16 cellular contexts compared by ENCODE assay signal in genomic region chr2:48993576-48993975, GRCh38.
DNase-seq lines count a peak whose midpoint lies in the region; ATAC-seq and TF ChIP-seq lines count a peak whose summit lies in the region.
"Had no signal": no experiment of that assay in that cellular context is flagged by ENCODE, and none has a peak within 500 bp of the region (broad histone marks: within the 10 kb centered on the region; RNA-seq: fewer than 3 reads in every experiment).

No MANE protein-coding gene starts in this region.

- TF ChIP-seq CTCF in testis (IDR thresholded peaks at IDR 0.05) = no peak

- no peaks in the 10 kb centered on the region for H3K9me3 ChIP-seq in testis
- H3K9me3 ChIP-seq: heart left ventricle, SK-N-SH had no signal

- intact Hi-C loops in testis (cut with DNase I; ENCODE audit: low total_unique reads) = no loop called here

- 86 to 88% methylated on average over 2 of the region's 2 CpGs for WGBS in testis, 2 donors

- TF ChIP-seq POLR2A in testis (IDR thresholded peaks at IDR 0.05) = no peak

- H3K4me3 ChIP-seq in testis = no peak overlapping the region
- H3K4me3 ChIP-seq: heart left ventricle had no signal

- DNase-seq in NCI-H510A (lab: John Stamatoyannopoulos, UW) (no peak), testis (no peak), globus pallidus (ENCODE audit: low spot score) (no peak)
- DNase-seq in stimulated activated CD4-positive, alpha-beta T cell treated with anti-CD3 and anti-CD28 coated beads, Interleukin-4, amount 100 ng/mL, for 1 hour = no peak
- DNase-seq: activated CD4-positive, alpha-beta T cell treated with anti-CD3 and anti-CD28 coated beads for 4 hours; heart left ventricle; mesenchymal stem cell; NCI-H2029 treated with DMSO at 0.1 percent for 48 hours; NCI-H748 treated with DMSO at 0.1 percent for 48 hours; nephron progenitor cell; SK-N-SH; stimulated activated CD4-positive, alpha-beta T cell treated with anti-CD3 and anti-CD28 coated beads, Interleukin-12 subunit alpha, Interleukin-12 subunit beta, amount 100 ng/mL, for 4 hours had no signal

- H3K27me3 ChIP-seq in testis = no peaks in the 10 kb centered on the region

- no peak overlapping the region for H3K27ac ChIP-seq in testis
- H3K27ac ChIP-seq: heart left ventricle had no signal

- no peaks in the 10 kb centered on the region for H3K36me3 ChIP-seq in testis (ENCODE audit: low read depth, missing control alignments)
- H3K36me3 ChIP-seq: heart left ventricle had no signal

- peak; percentile 71 for ATAC-seq in GM18867 (IDR thresholded peaks at IDR 0.05; ENCODE audit: unreplicated experiment)
- peak; percentile 60 for ATAC-seq in GM21367 (IDR thresholded peaks at IDR 0.05; ENCODE audit: unreplicated experiment)
- ATAC-seq in HG02870 (IDR thresholded peaks at IDR 0.05; ENCODE audit: unreplicated experiment) = peak; percentile 47
- peak; percentile 49 for ATAC-seq in HG03571 (IDR thresholded peaks at IDR 0.05; ENCODE audit: unreplicated experiment)
- ATAC-seq: heart left ventricle had no signal

- no peaks in the 10 kb centered on the region for H3K4me1 ChIP-seq in testis
- H3K4me1 ChIP-seq: heart left ventricle had no signal
